In genomic region chr1:16749910-16750888, GRCh38 we compare ENCODE assay signal across 9 cellular contexts. TPM values are rescaled to one million over a fixed set of nuclear protein-coding genes. Genes with fewer than 3 reads are reported as not detected.
DNase-seq lines count a peak whose midpoint lies in the region; ATAC-seq and TF ChIP-seq lines count a peak whose summit lies in the region.
"Not testable (repeated sequence)": the region's sequence is repeated elsewhere in the genome, so short reads cannot be mapped to it uniquely, and the experiment has no call there.
"Had no signal": no experiment of that assay in that cellular context is flagged by ENCODE, and none has a peak within 500 bp of the region (broad histone marks: within the 10 kb centered on the region; RNA-seq: fewer than 3 reads in every experiment).

No MANE protein-coding gene starts in this region.

- H3K9me3 Mint-ChIP-seq in GM23338; activated CD8-positive, alpha-beta memory T cell treated with anti-CD3 and anti-CD28 coated beads, Interleukin-2, amount 10 ng/mL, durations not matched to agents 7 days and 5 days (ENCODE audit: low read depth); memory B cell: not testable (repeated sequence)

- DNase-seq in GM23338 (ENCODE audit: low spot score); RWPE2 (ENCODE audit: low spot score); activated CD8-positive, alpha-beta memory T cell treated with anti-CD3 and anti-CD28 coated beads, Interleukin-2, amount 10 ng/mL, durations not matched to agents 7 days and 5 days; body of pancreas; left ventricle myocardium superior; memory B cell (ENCODE audit: low spot score in 2 of 2); sciatic nerve (ENCODE audit: low spot score); aorta: not testable (repeated sequence)

- not testable (repeated sequence) for H2AFZ ChIP-seq in GM23338

- not testable (repeated sequence) for H3K27me3 ChIP-seq in GM23338 (ENCODE audit: insufficient read depth); RWPE2 (ENCODE audit: insufficient read depth, poor library complexity, severe bottlenecking); body of pancreas; aorta (ENCODE audit: control insufficient read depth in 1 of 2, insufficient read depth in 2 of 2, low read length in 1 of 2)

- 57% methylated on average over 3 of the region's 19 CpGs; no CpG with 5 or more reads in 1 of the 2 donors for WGBS in body of pancreas, 2 donors
- 20 to 73% methylated on average over 1 to 4 of the region's 19 CpGs for WGBS in aorta, 2 donors

- not testable (repeated sequence) for H3K4me3 ChIP-seq in GM23338; RWPE2 (ENCODE audit: severe bottlenecking); body of pancreas; aorta (ENCODE audit: low read length in 2 of 2)

- not testable (repeated sequence) for H3K27ac Mint-ChIP-seq in GM23338; activated CD8-positive, alpha-beta memory T cell treated with anti-CD3 and anti-CD28 coated beads, Interleukin-2, amount 10 ng/mL, durations not matched to agents 7 days and 5 days; memory B cell

- CTCF ChIA-PET in activated CD8-positive, alpha-beta memory T cell treated with anti-CD3 and anti-CD28 coated beads, Interleukin-2, amount 10 ng/mL, durations not matched to agents 7 days and 5 days (lab: Charles Lee), result not testable (repeated sequence)

- not testable (repeated sequence) for H3K4me1 Mint-ChIP-seq in GM23338; activated CD8-positive, alpha-beta memory T cell treated with anti-CD3 and anti-CD28 coated beads, Interleukin-2, amount 10 ng/mL, durations not matched to agents 7 days and 5 days; memory B cell

- not testable (repeated sequence) for H4K20me1 ChIP-seq in GM23338 (replicated peaks; ENCODE audit: insufficient read depth)

- H3K36me3 ChIP-seq in GM23338 (ENCODE audit: insufficient read depth); RWPE2 (ENCODE audit: low read depth); body of pancreas (replicated peaks in 1 of 2; ENCODE audit: insufficient read depth in 1 of 2, low read depth in 2 of 2); aorta (ENCODE audit: control insufficient read depth in 1 of 2, insufficient read depth in 2 of 2, low read length in 1 of 2): not testable (repeated sequence)

- not testable (repeated sequence) for H3K9me2 ChIP-seq in GM23338 (ENCODE audit: insufficient read depth)

- not testable (repeated sequence) for H3K4me1 ChIP-seq in GM23338 (ENCODE audit: insufficient read depth); RWPE2 (ENCODE audit: insufficient read depth, poor library complexity, severe bottlenecking); body of pancreas; aorta (ENCODE audit: control insufficient read depth in 1 of 2, insufficient read depth in 2 of 2, low read length in 2 of 2)

- not testable (repeated sequence) for H3K79me2 ChIP-seq in GM23338 (replicated peaks; ENCODE audit: insufficient read depth)

- ATAC-seq in GM23338 (peak; percentile 96), RWPE2 (ENCODE audit: low read depth) (peak; percentile 62), body of pancreas (peak; percentile 97), left ventricle myocardium superior (peak; percentile 24), memory B cell (ENCODE audit: low read depth) (peak; percentile 91), sciatic nerve (peak; percentile 67), aorta (ENCODE audit: low FRiP score) (peak; percentile 72)
- ATAC-seq in activated CD8-positive, alpha-beta memory T cell treated with anti-CD3 and anti-CD28 coated beads, Interleukin-2, amount 10 ng/mL, durations not matched to agents 7 days and 5 days, result peak; percentile 69

- intact Hi-C loops in body of pancreas (cut with DNase I); left ventricle myocardium superior (cut with micrococcal nuclease); sciatic nerve (cut with DNase I); aorta (cut with DNase I): not testable (repeated sequence)

- not testable (repeated sequence) for H3K9me3 ChIP-seq in RWPE2 (ENCODE audit: severe bottlenecking); body of pancreas; aorta (ENCODE audit: control insufficient read depth, low read length)

- not testable (repeated sequence) for H3F3A ChIP-seq in GM23338 (replicated peaks; ENCODE audit: low read depth)

- H3K27me3 Mint-ChIP-seq in GM23338 (ENCODE audit: insufficient read depth, low read depth, poor library complexity); activated CD8-positive, alpha-beta memory T cell treated with anti-CD3 and anti-CD28 coated beads, Interleukin-2, amount 10 ng/mL, durations not matched to agents 7 days and 5 days; memory B cell: not testable (repeated sequence)

- not testable (repeated sequence) for H3K27ac ChIP-seq in GM23338 (ENCODE audit: low read depth); RWPE2 (ENCODE audit: poor library complexity, severe bottlenecking); body of pancreas; aorta (ENCODE audit: low read depth in 1 of 2, low read length in 2 of 2)

- H3K4me3 Mint-ChIP-seq in GM23338; activated CD8-positive, alpha-beta memory T cell treated with anti-CD3 and anti-CD28 coated beads, Interleukin-2, amount 10 ng/mL, durations not matched to agents 7 days and 5 days; memory B cell: not testable (repeated sequence)

- not testable (repeated sequence) for H3K36me3 Mint-ChIP-seq in GM23338 (ENCODE audit: low read depth); activated CD8-positive, alpha-beta memory T cell treated with anti-CD3 and anti-CD28 coated beads, Interleukin-2, amount 10 ng/mL, durations not matched to agents 7 days and 5 days; memory B cell

- H3K4me2 ChIP-seq in GM23338, result not testable (repeated sequence)

- TF ChIP-seq CTCF in GM23338 (conservative IDR thresholded peaks at IDR 0.05; ENCODE audit: low read depth in 2 of 2); RWPE2 (IDR thresholded peaks at IDR 0.05; ENCODE audit: poor library complexity, severe bottlenecking); body of pancreas (IDR thresholded peaks at IDR 0.05): not testable (repeated sequence)

- TF ChIP-seq POLR2A in body of pancreas (IDR thresholded peaks at IDR 0.05), result not testable (repeated sequence)

RNA-seq across cellular contexts. Expression of gene RNU1-4, which starts 9.9 kb away (rescaled TPM):
- under 0.01 TPM in 1 of 2 replicates, not detected in the other for total RNA-seq in GM23338 (2014; rRNA removed; shearing (Covaris generic))
- polyA plus RNA-seq in GM23338 (2016; fragmentation: Nextera tagmentation; extraction: Ambion mirVana), result not detected in 2 replicates
- total RNA-seq in activated CD8-positive, alpha-beta memory T cell treated with anti-CD3 and anti-CD28 coated beads, Interleukin-2, amount 10 ng/mL, durations not matched to agents 7 days and 5 days, result 1,000 to 10,000 TPM in 1 of 2 experiments, 100 to 1,000 TPM in 1; 922 to 3,744 TPM
- total RNA-seq in body of pancreas, result over 10,000 TPM in 1 of 2 donors, under 1 TPM in 1; under 0.01 to 15,479 TPM
- total RNA-seq in left ventricle myocardium superior, result 4,234 TPM
- total RNA-seq in sciatic nerve, result 13,769 TPM
- total RNA-seq in aorta, result 1,000 to 10,000 TPM; 7,231 to 8,154 TPM
- not detected for polyA plus RNA-seq in aorta
- total RNA-seq: H4 had no signal

Comparison
In these comparisons a context has a peak if more than half of its experiments do, and no peak if none do; other contexts are left out.
1. ATAC-seq: peak in every context shown above with its lines; median percentile 97 in body of pancreas; 96 in GM23338; 91 in memory B cell; 72 in aorta; 69 in activated CD8-positive, alpha-beta memory T cell treated with anti-CD3 and anti-CD28 coated beads, Interleukin-2, amount 10 ng/mL, durations not matched to agents 7 days and 5 days; 67 in sciatic nerve; 62 in RWPE2; 24 in left ventricle myocardium superior.